In genomic region chr19:16339361-16339725, GRCh38 we compare ENCODE assay signal across 1 cellular context.
TF ChIP-seq lines count a peak whose summit lies in the region.

No MANE protein-coding gene starts in this region.

TF ChIP-seq in IMR-90, 13 proteins besides CTCF, POLR2A, EP300 and RAD21:
- TF ChIP-seq RFX5 (IDR thresholded peaks at IDR 0.05; ENCODE audit: low read depth, low read length): no peak
- no peak for TF ChIP-seq BHLHE40 (IDR thresholded peaks at IDR 0.05; ENCODE audit: low read depth, low read length)
- TF ChIP-seq MAZ (IDR thresholded peaks at IDR 0.05; ENCODE audit: borderline replicate concordance, low read depth, low read length): no peak
- no peak for TF ChIP-seq RCOR1 (IDR thresholded peaks at IDR 0.05; ENCODE audit: insufficient replicate concordance, low read length)
- TF ChIP-seq ELK1 (IDR thresholded peaks at IDR 0.05; ENCODE audit: borderline replicate concordance, low read depth, low read length): no peak
- no peak for TF ChIP-seq MXI1 (IDR thresholded peaks at IDR 0.05; ENCODE audit: borderline replicate concordance, low read depth, low read length)
- TF ChIP-seq FOS (IDR thresholded peaks at IDR 0.05; ENCODE audit: low read depth, low read length): no peak
- TF ChIP-seq CEBPB (IDR thresholded peaks at IDR 0.05; ENCODE audit: low read depth, low read length): no peak
- TF ChIP-seq, protein P1, sequence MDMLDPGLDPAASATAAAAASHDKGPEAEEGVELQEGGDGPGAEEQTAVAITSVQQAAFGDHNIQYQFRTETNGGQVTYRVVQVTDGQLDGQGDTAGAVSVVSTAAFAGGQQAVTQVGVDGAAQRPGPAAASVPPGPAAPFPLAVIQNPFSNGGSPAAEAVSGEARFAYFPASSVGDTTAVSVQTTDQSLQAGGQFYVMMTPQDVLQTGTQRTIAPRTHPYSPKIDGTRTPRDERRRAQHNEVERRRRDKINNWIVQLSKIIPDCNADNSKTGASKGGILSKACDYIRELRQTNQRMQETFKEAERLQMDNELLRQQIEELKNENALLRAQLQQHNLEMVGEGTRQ (IDR thresholded peaks at IDR 0.05; ENCODE audit: low read depth, low read length): no peak
- TF ChIP-seq CHD1 (IDR thresholded peaks at IDR 0.05; ENCODE audit: low read depth, low read length): no peak
